ENCODE assay signal across 18 cellular contexts in the genomic region with DNA sequence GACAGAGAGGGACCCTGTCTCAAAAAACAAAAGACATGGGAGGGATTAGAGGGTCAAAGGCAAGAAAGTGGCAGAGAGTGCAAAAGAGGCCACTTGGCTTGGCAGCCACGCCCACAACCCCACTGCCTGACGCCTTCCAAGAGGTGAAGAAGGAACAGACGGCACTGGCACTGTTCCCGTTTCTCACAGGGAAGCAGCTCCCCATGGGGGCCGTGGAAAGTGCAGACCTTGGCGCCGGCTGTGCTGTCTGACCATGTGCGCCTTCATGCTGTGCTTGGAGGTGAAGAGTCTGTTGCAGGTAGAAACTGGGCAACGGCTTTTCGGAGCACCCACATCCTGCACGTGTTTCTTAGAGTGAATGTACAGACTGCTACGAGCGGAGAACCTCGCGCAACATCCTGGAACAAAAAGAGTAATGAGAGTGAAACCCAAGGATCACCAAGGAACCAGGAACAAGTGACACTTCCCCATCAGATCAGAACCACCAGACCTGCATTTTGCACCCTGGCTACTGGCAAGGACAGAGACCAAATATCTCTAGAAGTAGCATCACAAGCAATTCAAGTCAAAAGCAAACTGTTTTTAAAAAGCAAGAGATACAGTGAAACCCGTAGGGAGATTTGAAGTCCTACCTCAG. TPM values are rescaled to one million over a fixed set of nuclear protein-coding genes. Genes with fewer than 3 reads are reported as not detected.
DNase-seq lines count a peak whose midpoint lies in the region; ATAC-seq lines count a peak whose summit lies in the region.
"Had no signal": no experiment of that assay in that cellular context is flagged by ENCODE, and none has a peak within 500 bp of the region (broad histone marks: within the 10 kb centered on the region; RNA-seq: fewer than 3 reads in every experiment).

No MANE protein-coding gene starts in this region.

- no peaks in the 10 kb centered on the region for H3K9me3 ChIP-seq in T-helper 17 cell (ENCODE audit: control insufficient read depth, low read length, poor library complexity, severe bottlenecking)
- H3K9me3 ChIP-seq: prostate gland had no signal

- H3K4me1 Mint-ChIP-seq in T-helper 17 cell, result peaks cover 35% of the 10 kb centered on the region

- no peaks in the 10 kb centered on the region for H3K27me3 Mint-ChIP-seq in T-helper 17 cell
- H3K27me3 Mint-ChIP-seq: effector memory CD8-positive, alpha-beta T cell had no signal

- H3K27ac Mint-ChIP-seq in T-helper 17 cell, result peak overlapping the region; percentile 8

- DNase-seq in Ammon's horn (ENCODE audit: low spot score), result peak; percentile 42
- DNase-seq in DMS79 (lab: John Stamatoyannopoulos, UW), result peak; percentile 49
- no peak for DNase-seq in T-helper 17 cell
- peak; percentile 49 for DNase-seq in medulla oblongata (ENCODE audit: extremely low spot score)
- no peak for DNase-seq in NCI-H2029 (lab: John Stamatoyannopoulos, UW)
- no peak for DNase-seq in RPMI8226
- DNase-seq in NK-92 treated with Interleukin-12 subunit alpha and Interleukin-12 subunit beta, amount 100 ng/mL, for 24 hours (lab: John Stamatoyannopoulos, UW), result no peak
- DNase-seq in HT-29 (ENCODE audit: low spot score), result no peak
- DNase-seq: activated gamma-delta T cell; effector memory CD8-positive, alpha-beta T cell; NCI-H1048; stimulated activated CD4-positive, alpha-beta T cell treated with anti-CD3 and anti-CD28 coated beads, Interleukin-2, amount 100 ng/mL, for 24 hours; T-helper 9 cell had no signal

- no peak for ATAC-seq in T-helper 17 cell
- ATAC-seq: effector memory CD8-positive, alpha-beta T cell; GM12878 had no signal

- peaks cover 12% of the 10 kb centered on the region for H3K36me3 Mint-ChIP-seq in T-helper 17 cell (ENCODE audit: low read depth)

- H3K4me3 Mint-ChIP-seq in T-helper 17 cell, result no peak overlapping the region

RNA-seq across cellular contexts. Expression of gene ZXDC, which starts 9.6 kb away (rescaled TPM):
- total RNA-seq in T-helper 17 cell, result 10 to 100 TPM; 57.2 to 59.0 TPM
- total RNA-seq in HT-29 (2014; rRNA removed; shearing (Covaris generic)), result 41.2 and 42.2 TPM in 2 replicates

RNA-seq across cellular contexts. Expression of gene UROC1, which starts 51.5 kb away (rescaled TPM):
- not detected for total RNA-seq in T-helper 17 cell
- total RNA-seq in HT-29 (2014; rRNA removed; shearing (Covaris generic)), result not detected in 2 replicates
- total RNA-seq: fibroblast of villous mesenchyme, GM12878, RPMI7951, urinary bladder had no signal

RNA-seq across cellular contexts. Expression of gene CHST13, which starts 57.9 kb away (rescaled TPM):
- under 1 TPM; 0.15 to 0.18 TPM for total RNA-seq in T-helper 17 cell
- 0.05 and 1.3 TPM in 2 replicates for total RNA-seq in HT-29 (2014; rRNA removed; shearing (Covaris generic))
- total RNA-seq: fibroblast of villous mesenchyme, GM12878, RPMI7951 had no signal

Comparison
In these comparisons a context has a peak if more than half of its experiments do, and no peak if none do; other contexts are left out.
1. DNase-seq: peak in Ammon's horn (single experiment), DMS79 (single experiment) and medulla oblongata (single experiment); none in T-helper 17 cell (0 of 3), NCI-H2029 (single experiment), RPMI8226 (single experiment), NK-92 treated with Interleukin-12 subunit alpha and Interleukin-12 subunit beta, amount 100 ng/mL, for 24 hours (single experiment) and HT-29 (single experiment).